Comparison of ENCODE assay signal across 20 cellular contexts in the genomic region with DNA sequence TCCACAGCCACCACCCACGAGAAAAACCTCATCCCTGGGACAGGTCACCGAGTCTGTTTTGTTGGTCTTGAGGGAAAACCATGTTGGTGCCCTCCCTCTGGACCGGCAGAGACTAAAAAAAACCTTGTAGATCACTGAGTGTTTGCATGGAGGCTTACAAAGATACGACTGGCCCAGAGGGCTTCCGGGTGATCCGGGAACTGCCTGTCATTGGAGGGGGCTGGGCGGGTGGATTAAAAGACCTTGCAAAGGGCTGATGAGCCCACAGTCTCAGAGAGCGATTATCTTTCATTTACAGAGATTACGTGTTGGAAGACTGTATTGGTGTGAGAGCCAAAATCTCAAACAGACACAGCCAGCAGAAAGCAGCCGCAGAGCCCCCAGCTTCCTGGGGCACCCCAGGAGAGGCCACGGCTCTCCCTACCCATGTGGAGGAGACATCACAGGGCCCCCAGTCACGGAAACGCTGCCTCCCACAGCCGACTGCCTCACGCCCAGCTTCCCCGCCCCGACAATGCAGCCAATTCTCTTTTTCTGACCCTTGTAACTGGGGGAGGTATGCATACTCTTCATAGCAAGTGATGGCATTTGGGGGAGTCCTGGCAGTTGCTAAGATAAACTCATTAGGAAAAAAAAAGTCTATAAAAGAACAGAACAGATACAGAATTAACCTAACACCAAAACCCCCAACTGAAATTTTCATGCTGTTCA.
DNase-seq lines count a peak whose midpoint lies in the region; ATAC-seq, FAIRE-seq and TF ChIP-seq lines count a peak whose summit lies in the region.
"Had no signal": no experiment of that assay in that cellular context is flagged by ENCODE, and none has a peak within 500 bp of the region (broad histone marks: within the 10 kb centered on the region; RNA-seq: fewer than 3 reads in every experiment).

No MANE protein-coding gene starts in this region.

- 73 to 78% methylated on average over 17 of the region's 17 CpGs for whole genome bisulfite sequencing in pancreas, 2 donors

- intact Hi-C loops in pancreas (cut with DNase I), result no loop called here

- H3K9me3 Mint-ChIP-seq in stimulated activated naive CD8-positive, alpha-beta T cell treated with anti-CD3 and anti-CD28 coated beads, Interleukin-15, amount 100 ng/mL, for 72 hours, result no peaks in the 10 kb centered on the region
- H3K9me3 Mint-ChIP-seq in progenitor cell of endocrine pancreas (ENCODE audit: low read depth), result no peaks in the 10 kb centered on the region

- no peak for TF ChIP-seq CTCF in progenitor cell of endocrine pancreas (IDR thresholded peaks at IDR 0.05; ENCODE audit: unreplicated experiment)
- TF ChIP-seq CTCF in pancreas (IDR thresholded peaks at IDR 0.05), result no peak

- peak overlapping the region in 1 of 2 donors; percentile 36 for H3K4me3 Mint-ChIP-seq in stimulated activated naive CD8-positive, alpha-beta T cell treated with anti-CD3 and anti-CD28 coated beads, Interleukin-15, amount 100 ng/mL, for 72 hours
- no peak overlapping the region for H3K4me3 Mint-ChIP-seq in progenitor cell of endocrine pancreas (ENCODE audit: low read depth)

- FAIRE-seq in pancreas (lab: Jason Lieb, UNC), result no peak

- ATAC-seq in stimulated activated naive CD8-positive, alpha-beta T cell treated with anti-CD3 and anti-CD28 coated beads, Interleukin-15, amount 100 ng/mL, for 72 hours, result peak; percentile 45
- ATAC-seq in stimulated activated naive CD8-positive, alpha-beta T cell treated with anti-CD3 and anti-CD28 coated beads, Interleukin-15, Interleukin-2, amounts not matched to agents 100 U/mL and 50 U/mL, for 24 hours, result no peak
- ATAC-seq in pancreas (no peak), GM21723 (IDR thresholded peaks at IDR 0.05; ENCODE audit: unreplicated experiment) (no peak)
- ATAC-seq: HCT116 had no signal

- DNase-seq in stimulated activated naive CD8-positive, alpha-beta T cell treated with anti-CD3 and anti-CD28 coated beads, Interleukin-15, amount 100 ng/mL, for 72 hours, result no peak
- DNase-seq in stimulated activated naive CD8-positive, alpha-beta T cell treated with anti-CD3 and anti-CD28 coated beads, Interleukin-15, Interleukin-2, amounts not matched to agents 100 U/mL and 50 U/mL, for 24 hours, result no peak
- DNase-seq in NCI-H226 (peak; percentile 10), iPS-NIHi11 (ENCODE audit: low spot score) (peak; percentile 69), progenitor cell of endocrine pancreas (ENCODE audit: low spot score, unreplicated experiment) (no peak), pancreas (no peak), substantia nigra (lab: John Stamatoyannopoulos, UW) (no peak)
- DNase-seq: activated CD4-positive, CD25-positive, alpha-beta regulatory T cell treated with anti-CD3 and anti-CD28 coated beads, Interleukin-2, amount 50 U/mL, for 72 hours; activated CD8-positive, alpha-beta memory T cell treated with anti-CD3 and anti-CD28 coated beads, Interleukin-2, amount 50 U/mL, for 48 hours; AML-193; Calu3; NCI-H2171 treated with DMSO at 0.1 percent for 48 hours; right lobe of liver; SIG-M5; stimulated activated CD4-positive, alpha-beta T cell treated with anti-CD3 and anti-CD28 coated beads, Interleukin-2, amount 100 ng/mL, for 48 hours had no signal

- no peaks in the 10 kb centered on the region for H3K4me1 ChIP-seq in pancreas
- H3K4me1 ChIP-seq: right lobe of liver had no signal

- H3K27ac Mint-ChIP-seq in stimulated activated naive CD8-positive, alpha-beta T cell treated with anti-CD3 and anti-CD28 coated beads, Interleukin-15, amount 100 ng/mL, for 72 hours, result peak overlapping the region; percentile 7 to 50
- no peak overlapping the region for H3K27ac Mint-ChIP-seq in progenitor cell of endocrine pancreas

- peaks cover 26% of the 10 kb centered on the region for H3K4me1 Mint-ChIP-seq in stimulated activated naive CD8-positive, alpha-beta T cell treated with anti-CD3 and anti-CD28 coated beads, Interleukin-15, amount 100 ng/mL, for 72 hours
- H3K4me1 Mint-ChIP-seq in progenitor cell of endocrine pancreas (ENCODE audit: low read depth), result peaks cover 5% of the 10 kb centered on the region

- no peak overlapping the region for H3K4me3 ChIP-seq in pancreas
- H3K4me3 ChIP-seq: coronary artery, right lobe of liver, thoracic aorta had no signal

- H3K36me3 ChIP-seq in pancreas, result no peaks in the 10 kb centered on the region
- H3K36me3 ChIP-seq: neutrophil, right lobe of liver, thoracic aorta had no signal

- peaks cover 5% of the 10 kb centered on the region for H3K36me3 Mint-ChIP-seq in progenitor cell of endocrine pancreas (ENCODE audit: insufficient read depth)

- peaks cover 71% of the 10 kb centered on the region for H3K27me3 Mint-ChIP-seq in stimulated activated naive CD8-positive, alpha-beta T cell treated with anti-CD3 and anti-CD28 coated beads, Interleukin-15, amount 100 ng/mL, for 72 hours
- peaks cover 11% of the 10 kb centered on the region for H3K27me3 Mint-ChIP-seq in progenitor cell of endocrine pancreas

- no peaks in the 10 kb centered on the region for H3K27me3 ChIP-seq in pancreas
- H3K27me3 ChIP-seq: right lobe of liver had no signal

- no peaks in the 10 kb centered on the region for H3K9me3 ChIP-seq in pancreas
- H3K9me3 ChIP-seq: neutrophil, right lobe of liver, thoracic aorta had no signal

- H3K27ac ChIP-seq in pancreas (no peak overlapping the region), substantia nigra (ENCODE audit: low read depth, low read length, poor library complexity, severe bottlenecking) (no peak overlapping the region)
- H3K27ac ChIP-seq: coronary artery, neutrophil, right lobe of liver, thoracic aorta had no signal

Comparison
In these comparisons a context has a peak if more than half of its experiments do, and no peak if none do; other contexts are left out.
1. DNase-seq: peak in NCI-H226 (single experiment) and iPS-NIHi11 (single experiment); none in stimulated activated naive CD8-positive, alpha-beta T cell treated with anti-CD3 and anti-CD28 coated beads, Interleukin-15, amount 100 ng/mL, for 72 hours (0 of 2), stimulated activated naive CD8-positive, alpha-beta T cell treated with anti-CD3 and anti-CD28 coated beads, Interleukin-15, Interleukin-2, amounts not matched to agents 100 U/mL and 50 U/mL, for 24 hours (single experiment), progenitor cell of endocrine pancreas (single experiment), pancreas (0 of 6) and substantia nigra (0 of 49).